In the genomic region with DNA sequence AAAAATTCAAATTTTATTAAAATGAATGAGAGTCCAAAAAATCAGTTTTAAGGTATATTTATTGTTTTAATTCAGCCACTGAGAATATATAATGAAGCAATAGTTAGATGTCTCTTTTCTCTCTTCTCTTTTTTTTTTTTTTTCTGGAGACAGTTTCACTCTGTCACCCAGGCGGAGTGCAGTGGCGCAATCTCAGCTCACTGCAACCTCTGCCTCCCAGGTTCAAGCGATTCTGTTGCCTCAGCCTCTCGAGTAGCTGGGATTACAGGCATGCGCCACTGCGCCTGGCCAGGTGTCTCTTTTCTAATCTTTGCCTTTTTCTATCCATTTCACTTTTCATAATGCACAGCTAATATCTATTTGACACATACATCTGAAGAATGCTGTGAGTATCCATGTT, we compare ENCODE assay signal across 15 cellular contexts.
"Had no signal": no experiment of that assay in that cellular context is flagged by ENCODE, and none has a peak within 500 bp of the region (broad histone marks: within the 10 kb centered on the region; RNA-seq: fewer than 3 reads in every experiment).

No MANE protein-coding gene starts in this region.

- H3K27me3 ChIP-seq: stomach, testis, upper lobe of left lung had no signal

- ATAC-seq: activated CD4-positive, alpha-beta T cell treated with anti-CD3 and anti-CD28 coated beads for 36 hours; activated CD8-positive, alpha-beta memory T cell treated with anti-CD3 and anti-CD28 coated beads, Interleukin-2, amount 10 ng/mL, durations not matched to agents 7 days and 5 days; activated naive CD4-positive, alpha-beta T cell treated with anti-CD3 and anti-CD28 coated beads, Interleukin-2, amount 50 U/mL, for 72 hours; sciatic nerve had no signal

- H3K4me1 ChIP-seq: stomach, testis, upper lobe of left lung had no signal

- H3K9me3 ChIP-seq: stomach, testis, upper lobe of left lung had no signal

- DNase-seq: activated CD4-positive, alpha-beta memory T cell treated with anti-CD3 and anti-CD28 coated beads for 36 hours; activated CD4-positive, alpha-beta T cell treated with anti-CD3 and anti-CD28 coated beads for 36 hours; activated CD8-positive, alpha-beta memory T cell treated with anti-CD3 and anti-CD28 coated beads, Interleukin-2, amount 10 ng/mL, durations not matched to agents 7 days and 5 days; activated effector memory CD4-positive, alpha-beta T cell treated with Interleukin-2 at 50 U/mL for 16 hours; activated T-cell treated with anti-CD3 and anti-CD28 coated beads, Interleukin-2, amount 50 U/mL, for 24 hours; effector CD8-positive, alpha-beta T cell; foreskin melanocyte; head of caudate nucleus; stimulated activated CD4-positive, alpha-beta T cell treated with anti-CD3 and anti-CD28 coated beads, Interleukin-1b, Interleukin-23, amount 100 ng/mL, for 48 hours; stomach; T-helper 1 cell; testis had no signal

- H3K27ac ChIP-seq: stomach, testis, upper lobe of left lung had no signal

- H3K4me3 ChIP-seq: stomach, testis, upper lobe of left lung had no signal
